In the genomic region with DNA sequence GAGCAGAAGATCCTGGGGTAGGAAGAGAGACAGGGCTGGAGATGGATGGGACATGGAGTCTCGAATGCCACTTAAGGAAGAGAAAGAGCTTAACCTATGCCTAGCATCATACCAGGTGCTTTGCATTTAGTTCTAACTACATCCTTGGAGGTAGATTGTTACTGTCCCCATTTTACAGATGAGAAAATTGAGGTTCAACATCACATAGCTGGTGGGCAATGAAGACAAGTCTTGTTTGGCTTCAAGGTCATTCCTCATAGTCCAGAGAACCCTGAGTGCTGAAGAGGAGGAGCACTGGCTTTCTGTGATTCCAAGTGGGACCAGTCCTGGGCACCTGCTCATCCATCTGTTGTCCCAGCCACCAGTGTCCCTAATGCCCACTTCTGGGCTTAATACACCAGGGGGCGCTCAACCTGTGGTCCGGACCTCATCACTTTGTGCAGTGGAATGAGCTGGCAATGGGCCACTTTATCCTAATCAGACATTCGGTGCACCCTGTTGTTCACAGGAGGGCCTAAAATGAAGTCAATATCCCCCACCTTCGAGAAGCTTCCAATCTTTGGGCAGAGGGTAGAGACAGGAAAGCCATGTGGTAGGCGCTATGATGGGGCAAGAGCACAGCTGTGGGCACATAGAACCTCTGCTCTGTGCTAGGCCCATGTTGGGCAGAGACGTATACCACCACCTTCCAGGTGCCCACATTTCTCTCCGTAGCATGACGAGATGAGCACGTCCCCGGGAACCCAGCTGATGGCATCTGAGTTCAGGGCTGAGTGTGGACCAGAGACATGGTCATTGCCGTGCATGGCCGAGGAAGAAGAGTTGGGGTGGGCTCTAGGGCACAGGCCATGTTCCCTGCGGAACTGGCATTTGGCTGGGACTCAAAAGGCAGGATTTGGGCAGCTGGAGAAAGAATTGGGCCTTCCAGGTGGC, we compare ENCODE assay signal across 8 cellular contexts. TPM values are rescaled to one million over a fixed set of nuclear protein-coding genes. Genes with fewer than 3 reads are reported as not detected.
A peak's percentile ranks its signal among the peaks of the same experiment; 100 is the strongest.
DNase-seq lines count a peak whose midpoint lies in the region; ATAC-seq and TF ChIP-seq lines count a peak whose summit lies in the region.

No MANE protein-coding gene starts in this region.

- H3K4me1 ChIP-seq in HCT116 (ENCODE audit: control insufficient read depth in 1 of 2, insufficient read depth in 2 of 2, low read length in 2 of 2) (peaks cover 3 to 4% of the 10 kb centered on the region in 2 experiments; a peak in 2 of 4 replicates), mucosa of rectum (ENCODE audit: control insufficient read depth in 2 of 2, insufficient read depth in 2 of 2, low read length in 2 of 2) (peaks cover 39 to 50% of the 10 kb centered on the region in 2 donors)

- H3K79me2 ChIP-seq in HCT116 (ENCODE audit: insufficient read depth, low read length): peaks cover 18% of the 10 kb centered on the region

- H3K27ac Mint-ChIP-seq in T-helper 1 cell treated with Interleukin-12 subunit alpha and Interleukin-12 subunit beta and Interleukin-4 antibody, amounts not matched to agents 30 μg/mL and 1 μg/mL, for 36 hours: peak overlapping the region; percentile 53

- no peaks in the 10 kb centered on the region for H3K9me3 ChIP-seq in HCT116 (ENCODE audit: control insufficient read depth in 1 of 2, insufficient read depth in 1 of 2, low read depth in 1 of 2, low read length in 2 of 2)
- no peaks in the 10 kb centered on the region for H3K9me3 ChIP-seq in mucosa of rectum (ENCODE audit: control insufficient read depth in 2 of 2, low read length in 2 of 2)

- peaks cover 67% of the 10 kb centered on the region for H3K4me1 Mint-ChIP-seq in T-helper 1 cell treated with Interleukin-12 subunit alpha and Interleukin-12 subunit beta and Interleukin-4 antibody, amounts not matched to agents 30 μg/mL and 1 μg/mL, for 36 hours (ENCODE audit: low read depth)

- ATAC-seq in HCT116 (peak; percentile 87), GM19467 (IDR thresholded peaks at IDR 0.05; ENCODE audit: unreplicated experiment) (no peak)

- no peaks in the 10 kb centered on the region for H3K9me3 Mint-ChIP-seq in T-helper 1 cell treated with Interleukin-12 subunit alpha and Interleukin-12 subunit beta and Interleukin-4 antibody, amounts not matched to agents 30 μg/mL and 1 μg/mL, for 36 hours

- H3K36me3 ChIP-seq in HCT116 (ENCODE audit: control insufficient read depth in 1 of 2, insufficient read depth in 2 of 2, low read length in 2 of 2): peaks cover 3 to 8% of the 10 kb centered on the region in 2 experiments; a peak in 1 of 4 replicates
- H3K36me3 ChIP-seq in mucosa of rectum (ENCODE audit: control insufficient read depth in 2 of 2, insufficient read depth in 2 of 2, low read length in 2 of 2): peaks cover 6 to 30% of the 10 kb centered on the region in 2 donors

- H3K27ac ChIP-seq in HCT116 (ENCODE audit: low read depth, low read length): no peak overlapping the region
- peak overlapping the region; percentile 49 to 52 for H3K27ac ChIP-seq in mucosa of rectum (ENCODE audit: low read depth in 2 of 2, low read length in 2 of 2)

- H3K27me3 Mint-ChIP-seq in T-helper 1 cell treated with Interleukin-12 subunit alpha and Interleukin-12 subunit beta and Interleukin-4 antibody, amounts not matched to agents 30 μg/mL and 1 μg/mL, for 36 hours (ENCODE audit: low read depth): no peaks in the 10 kb centered on the region

- RAD21 ChIA-PET in HCT116 (lab: Charles Lee; ENCODE audit: low non-redundant PET in 1 of 2, low total read pairs in 2 of 2, uncharacterized antibody in 2 of 2, unreplicated experiment in 2 of 2): no interaction called here

- intact Hi-C loops in HCT116 (cut with micrococcal nuclease): no loop called here

- CTCF ChIA-PET in HCT116 (lab: Charles Lee): interaction anchor here (0.5 to 2.0 kb wide), 12 partner anchors 9 to 352 kb away, joined by 3 to 14 read pairs (median 4); a partner anchor contains a TSS

- H3K9ac ChIP-seq in HCT116 (ENCODE audit: low read length) (no peak overlapping the region), mucosa of rectum (ENCODE audit: low read depth in 1 of 2, low read length in 2 of 2) (no peak overlapping the region)

- no peak for TF ChIP-seq POLR2A in HCT116 (IDR thresholded peaks at IDR 0.05; ENCODE audit: borderline replicate concordance, extremely low read depth, insufficient read depth, insufficient read length)

- H3K4me2 ChIP-seq in HCT116 (ENCODE audit: low read length): no peak overlapping the region

- H3K9me2 ChIP-seq in HCT116 (ENCODE audit: insufficient read depth): no peaks in the 10 kb centered on the region

- H3K4me3 ChIP-seq in HCT116 (replicated peaks in 1 of 2; ENCODE audit: low read depth in 1 of 2, low read length in 2 of 2) (no peak overlapping the region), mucosa of rectum (ENCODE audit: low read length in 2 of 2) (no peak overlapping the region)

- no peak; the same call in 1 of the 2 replicates for TF ChIP-seq RAD21 in HCT116 (IDR thresholded peaks at IDR 0.05; ENCODE audit: low read depth)

- peaks cover 11% of the 10 kb centered on the region for H3K36me3 Mint-ChIP-seq in T-helper 1 cell treated with Interleukin-12 subunit alpha and Interleukin-12 subunit beta and Interleukin-4 antibody, amounts not matched to agents 30 μg/mL and 1 μg/mL, for 36 hours (ENCODE audit: low read depth)

- peak; percentile 33 to 78 (median 77); a peak in 5 of 6 replicates for TF ChIP-seq CTCF in HCT116 (IDR thresholded peaks at IDR 0.05 in 2 of 3, conservative IDR thresholded peaks at IDR 0.05 in 1 of 3; ENCODE audit: borderline replicate concordance in 1 of 3, insufficient read depth in 1 of 3, low read depth in 2 of 3, low read length in 2 of 3)

- DNase-seq in CD1c-positive myeloid dendritic cell (ENCODE audit: extremely low spot score): peak; percentile 60
- DNase-seq in HCT116 (ENCODE audit: low read depth, low spot score): peak; percentile 41
- DNase-seq in central memory CD4-positive, alpha-beta T cell: peak; percentile 27
- DNase-seq in NCI-H345 treated with DMSO at 0.1 percent for 48 hours (lab: John Stamatoyannopoulos, UW; ENCODE audit: unreplicated experiment): no peak
- DNase-seq in effector CD8-positive, alpha-beta T cell (lab: John Stamatoyannopoulos, UW): no peak

- H3K27me3 ChIP-seq in HCT116 (ENCODE audit: insufficient read depth, low read length): no peaks in the 10 kb centered on the region
- no peaks in the 10 kb centered on the region for H3K27me3 ChIP-seq in mucosa of rectum (ENCODE audit: control insufficient read depth in 2 of 2, insufficient read depth in 2 of 2, low read length in 2 of 2)

- BruUV-seq in HCT116 (replicated peaks; lab: Mats Ljungman, UMichigan): no TSS peak

- no peaks in the 10 kb centered on the region; the same call in 1 of the 2 replicates for H4K20me1 ChIP-seq in HCT116 (ENCODE audit: insufficient read depth)

- POLR2A ChIA-PET in HCT116 (lab: Charles Lee): interaction anchor here (1.0 kb wide), 1 partner anchor 9 kb away, joined by 4 read pairs; a partner anchor contains a TSS

- no peak overlapping the region for H3K4me3 Mint-ChIP-seq in T-helper 1 cell treated with Interleukin-12 subunit alpha and Interleukin-12 subunit beta and Interleukin-4 antibody, amounts not matched to agents 30 μg/mL and 1 μg/mL, for 36 hours

- H2AFZ ChIP-seq in HCT116 (ENCODE audit: low read depth, low read length, poor library complexity, severe bottlenecking): no peak overlapping the region

TF ChIP-seq in HCT116, 20 proteins besides CTCF, POLR2A, EP300 and RAD21:
- TF ChIP-seq, protein P1, sequence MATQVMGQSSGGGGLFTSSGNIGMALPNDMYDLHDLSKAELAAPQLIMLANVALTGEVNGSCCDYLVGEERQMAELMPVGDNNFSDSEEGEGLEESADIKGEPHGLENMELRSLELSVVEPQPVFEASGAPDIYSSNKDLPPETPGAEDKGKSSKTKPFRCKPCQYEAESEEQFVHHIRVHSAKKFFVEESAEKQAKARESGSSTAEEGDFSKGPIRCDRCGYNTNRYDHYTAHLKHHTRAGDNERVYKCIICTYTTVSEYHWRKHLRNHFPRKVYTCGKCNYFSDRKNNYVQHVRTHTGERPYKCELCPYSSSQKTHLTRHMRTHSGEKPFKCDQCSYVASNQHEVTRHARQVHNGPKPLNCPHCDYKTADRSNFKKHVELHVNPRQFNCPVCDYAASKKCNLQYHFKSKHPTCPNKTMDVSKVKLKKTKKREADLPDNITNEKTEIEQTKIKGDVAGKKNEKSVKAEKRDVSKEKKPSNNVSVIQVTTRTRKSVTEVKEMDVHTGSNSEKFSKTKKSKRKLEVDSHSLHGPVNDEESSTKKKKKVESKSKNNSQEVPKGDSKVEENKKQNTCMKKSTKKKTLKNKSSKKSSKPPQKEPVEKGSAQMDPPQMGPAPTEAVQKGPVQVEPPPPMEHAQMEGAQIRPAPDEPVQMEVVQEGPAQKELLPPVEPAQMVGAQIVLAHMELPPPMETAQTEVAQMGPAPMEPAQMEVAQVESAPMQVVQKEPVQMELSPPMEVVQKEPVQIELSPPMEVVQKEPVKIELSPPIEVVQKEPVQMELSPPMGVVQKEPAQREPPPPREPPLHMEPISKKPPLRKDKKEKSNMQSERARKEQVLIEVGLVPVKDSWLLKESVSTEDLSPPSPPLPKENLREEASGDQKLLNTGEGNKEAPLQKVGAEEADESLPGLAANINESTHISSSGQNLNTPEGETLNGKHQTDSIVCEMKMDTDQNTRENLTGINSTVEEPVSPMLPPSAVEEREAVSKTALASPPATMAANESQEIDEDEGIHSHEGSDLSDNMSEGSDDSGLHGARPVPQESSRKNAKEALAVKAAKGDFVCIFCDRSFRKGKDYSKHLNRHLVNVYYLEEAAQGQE (IDR thresholded peaks at IDR 0.05; ENCODE audit: low read depth): no peak
- TF ChIP-seq CEBPB (IDR thresholded peaks at IDR 0.05; ENCODE audit: low read depth) (no peak), POLR2AphosphoS5 (IDR thresholded peaks at IDR 0.05; ENCODE audit: low read depth, low read length) (0 out of 2 replicates have a peak, but pooled peaks have one; percentile 8), SP1 (IDR thresholded peaks at IDR 0.05; ENCODE audit: low read depth) (no peak), JUND (IDR thresholded peaks at IDR 0.05) (no peak)

RNA-seq across cellular contexts. Expression of a gene that starts 9.2 kb away (rescaled TPM):
- total RNA-seq in HCT116 (2021; ENCODE audit: unreplicated experiment): 47.0 TPM
- 36.2 and 37.9 TPM in 2 replicates for polyA plus RNA-seq in HCT116 (2012)

Comparison
In these comparisons a context has a peak if more than half of its experiments do, and no peak if none do; other contexts are left out.
1. DNase-seq: peak in CD1c-positive myeloid dendritic cell (single experiment), HCT116 (single experiment) and central memory CD4-positive, alpha-beta T cell (single experiment); none in NCI-H345 treated with DMSO at 0.1 percent for 48 hours (single experiment) and effector CD8-positive, alpha-beta T cell (single experiment).